8 cellular contexts compared by ENCODE assay signal in genomic region chr17:8124350-8125195, GRCh38. TPM values are rescaled to one million over a fixed set of nuclear protein-coding genes. Genes with fewer than 3 reads are reported as not detected.
DNase-seq lines count a peak whose midpoint lies in the region; ATAC-seq and TF ChIP-seq lines count a peak whose summit lies in the region.

No MANE protein-coding gene starts in this region.

- ATAC-seq in activated naive CD8-positive, alpha-beta T cell treated with anti-CD3 and anti-CD28 coated beads, Interleukin-2, amount 50 U/mL, for 24 hours, result no peak
- ATAC-seq in lower lobe of right lung, result no peak
- no peak for ATAC-seq in HG03095 (IDR thresholded peaks at IDR 0.05; ENCODE audit: unreplicated experiment)

- DNase-seq in ELF-1 (ENCODE audit: low read depth, low spot score) (peak; percentile 50), NCI-H1105 (lab: John Stamatoyannopoulos, UW) (peak; percentile 31), lower lobe of right lung (no peak), vagina (ENCODE audit: extremely low spot score in 2 of 2) (no peak), HCEC 1CT (no peak), mucosa of gallbladder (ENCODE audit: low spot score) (no peak)
- no peak for DNase-seq in activated naive CD8-positive, alpha-beta T cell treated with anti-CD3 and anti-CD28 coated beads, Interleukin-2, amount 50 U/mL, for 24 hours

- H3K4me1 ChIP-seq in lower lobe of right lung, result peaks cover 76% of the 10 kb centered on the region
- H3K4me1 ChIP-seq in vagina, result peaks cover 64% of the 10 kb centered on the region

- H3K4me3 Mint-ChIP-seq in activated naive CD8-positive, alpha-beta T cell treated with anti-CD3 and anti-CD28 coated beads, Interleukin-2, amount 50 U/mL, for 24 hours, result peak overlapping the region; percentile 93

- H3K27me3 ChIP-seq in lower lobe of right lung (ENCODE audit: low read depth), result peaks cover 56% of the 10 kb centered on the region
- no peaks in the 10 kb centered on the region for H3K27me3 ChIP-seq in vagina

- H3K4me3 ChIP-seq in lower lobe of right lung, result peak overlapping the region; percentile 74
- peak overlapping the region; percentile 50 to 76 for H3K4me3 ChIP-seq in vagina

- H3K36me3 ChIP-seq in lower lobe of right lung (no peaks in the 10 kb centered on the region), vagina (no peaks in the 10 kb centered on the region)

- H3K27ac Mint-ChIP-seq in activated naive CD8-positive, alpha-beta T cell treated with anti-CD3 and anti-CD28 coated beads, Interleukin-2, amount 50 U/mL, for 24 hours, result peak overlapping the region; percentile 78

- H3K9me3 ChIP-seq in lower lobe of right lung (no peaks in the 10 kb centered on the region), vagina (no peaks in the 10 kb centered on the region)

- H3K27ac ChIP-seq in lower lobe of right lung (no peak overlapping the region), vagina (peak overlapping the region; percentile 98)

- H3K27me3 Mint-ChIP-seq in activated naive CD8-positive, alpha-beta T cell treated with anti-CD3 and anti-CD28 coated beads, Interleukin-2, amount 50 U/mL, for 24 hours, result peaks cover 46% of the 10 kb centered on the region

- no peak for TF ChIP-seq POLR2A in vagina (IDR thresholded peaks at IDR 0.05)

- H3K36me3 Mint-ChIP-seq in activated naive CD8-positive, alpha-beta T cell treated with anti-CD3 and anti-CD28 coated beads, Interleukin-2, amount 50 U/mL, for 24 hours (ENCODE audit: low read depth), result peaks cover 12% of the 10 kb centered on the region

- TF ChIP-seq CTCF in lower lobe of right lung (IDR thresholded peaks at IDR 0.05) (no peak), vagina (IDR thresholded peaks at IDR 0.05) (no peak)

- intact Hi-C loops in lower lobe of right lung (cut with DNase I), result no loop called here
- intact Hi-C loops in vagina (cut with DNase I), result loop anchor here (5.0 kb wide), 1 partner anchor 98 kb away; no protein-coding TSS in a partner anchor

- peaks cover 3% of the 10 kb centered on the region for H3K9me3 Mint-ChIP-seq in activated naive CD8-positive, alpha-beta T cell treated with anti-CD3 and anti-CD28 coated beads, Interleukin-2, amount 50 U/mL, for 24 hours

- peaks cover 64% of the 10 kb centered on the region for H3K4me1 Mint-ChIP-seq in activated naive CD8-positive, alpha-beta T cell treated with anti-CD3 and anti-CD28 coated beads, Interleukin-2, amount 50 U/mL, for 24 hours

RNA-seq across cellular contexts. Expression of gene HES7, which starts 0.7 kb away (rescaled TPM):
- total RNA-seq in lower lobe of right lung (0.21 TPM), vagina (not detected), mucosa of gallbladder (0.78 TPM)

RNA-seq across cellular contexts. Expression of gene ALOXE3, which starts 6.3 kb away (rescaled TPM):
- total RNA-seq in lower lobe of right lung, result not detected
- 1.5 TPM for total RNA-seq in vagina
- not detected for total RNA-seq in mucosa of gallbladder

RNA-seq across cellular contexts. Expression of gene PER1, which starts 27.6 kb away (rescaled TPM):
- total RNA-seq in lower lobe of right lung (252 TPM), vagina (215 TPM), mucosa of gallbladder (123 TPM)

RNA-seq across cellular contexts. Expression of gene ALOX12B, which starts 37.1 kb away (rescaled TPM):
- total RNA-seq in lower lobe of right lung, result not detected
- 15.0 TPM for total RNA-seq in vagina
- total RNA-seq in mucosa of gallbladder, result 0.43 TPM

RNA-seq across cellular contexts. Expression of gene VAMP2, which starts 38.2 kb away (rescaled TPM):
- total RNA-seq in lower lobe of right lung (77.0 TPM), vagina (35.6 TPM), mucosa of gallbladder (73.8 TPM)

Comparison
In these comparisons a context has a peak if more than half of its experiments do, and no peak if none do; other contexts are left out.
1. DNase-seq: peak in ELF-1 (single experiment) and NCI-H1105 (single experiment); none in activated naive CD8-positive, alpha-beta T cell treated with anti-CD3 and anti-CD28 coated beads, Interleukin-2, amount 50 U/mL, for 24 hours (single experiment), lower lobe of right lung (single experiment), vagina (0 of 2), HCEC 1CT (single experiment) and mucosa of gallbladder (single experiment).